Comparison of ENCODE assay signal across 19 cellular contexts in genomic region chr13:59479629-59480028, GRCh38.
"Had no signal": no experiment of that assay in that cellular context is flagged by ENCODE, and none has a peak within 500 bp of the region (broad histone marks: within the 10 kb centered on the region; RNA-seq: fewer than 3 reads in every experiment).

No MANE protein-coding gene starts in this region.

- H3K36me3 ChIP-seq: cardiac muscle cell, gastroesophageal sphincter, tibial artery had no signal

- FAIRE-seq: small intestine, urothelium cell line had no signal

- H3K27ac ChIP-seq: cardiac muscle cell, dorsolateral prefrontal cortex, gastroesophageal sphincter, tibial artery had no signal

- DNase-seq: activated CD4-positive, alpha-beta T cell treated with anti-CD3 and anti-CD28 coated beads for 48 hours; activated CD8-positive, alpha-beta memory T cell treated with anti-CD3 and anti-CD28 coated beads, Interleukin-2, amount 50 U/mL, for 4 hours; activated CD8-positive, alpha-beta T cell treated with anti-CD3 and anti-CD28 coated beads, Interleukin-2, amount 10 ng/mL, durations not matched to agents 7 days and 5 days; activated effector memory CD4-positive, alpha-beta T cell treated with anti-CD3 and anti-CD28 coated beads, Interleukin-2, amount 50 U/mL, for 16 hours; activated T-cell treated with anti-CD3 and anti-CD28 coated beads, Interleukin-2, amount 50 U/mL, for 48 hours; dorsolateral prefrontal cortex; left colon; natural killer cell; occipital lobe; right cardiac atrium; small intestine; stimulated activated CD4-positive, alpha-beta T cell treated with anti-CD3 and anti-CD28 coated beads, Interleukin-4, amount 100 ng/mL, for 24 hours; stimulated activated naive CD4-positive, alpha-beta T cell; T-helper 17 cell; tibial artery had no signal

- ATAC-seq: activated CD8-positive, alpha-beta T cell treated with anti-CD3 and anti-CD28 coated beads, Interleukin-2, amount 10 ng/mL, durations not matched to agents 7 days and 5 days; activated naive CD4-positive, alpha-beta T cell treated with anti-CD3 and anti-CD28 coated beads, Interleukin-2, amount 50 U/mL, for 72 hours; gastroesophageal sphincter; left colon; natural killer cell; T-helper 17 cell had no signal

- H3K9me3 ChIP-seq: gastroesophageal sphincter, tibial artery had no signal

- H3K27me3 ChIP-seq: cardiac muscle cell, gastroesophageal sphincter, tibial artery had no signal

- H3K4me3 ChIP-seq: cardiac muscle cell, dorsolateral prefrontal cortex, gastroesophageal sphincter, tibial artery had no signal
